ENCODE assay signal across 12 cellular contexts in genomic region chr20:63970714-63971431, GRCh38. TPM values are rescaled to one million over a fixed set of nuclear protein-coding genes. Genes with fewer than 3 reads are reported as not detected.
A peak's percentile ranks its signal among the peaks of the same experiment; 100 is the strongest.
DNase-seq lines count a peak whose midpoint lies in the region; ATAC-seq lines count a peak whose summit lies in the region.
"Had no signal": no experiment of that assay in that cellular context is flagged by ENCODE, and none has a peak within 500 bp of the region (broad histone marks: within the 10 kb centered on the region; RNA-seq: fewer than 3 reads in every experiment).

No MANE protein-coding gene starts in this region.

- no peaks in the 10 kb centered on the region for H3K9me3 Mint-ChIP-seq in activated T-helper 2 cell treated with anti-CD3 and anti-CD28 coated beads, Interferon-gamma antibody, Interleukin-2, Interleukin-4, amounts not matched to agents 10 μg/mL and 5 μg/mL and 100 μg/mL, durations not matched to agents 14 hours and 24 hours and 36 hours
- peaks cover 0 to 5% (median 0%) of the 10 kb centered on the region in 7 donors for H3K9me3 Mint-ChIP-seq in naive B cell

- H3K27ac ChIP-seq in BLaER1 = no peak overlapping the region
- H3K27ac ChIP-seq: colonic mucosa had no signal

- H3K27me3 ChIP-seq in BLaER1 (no peaks in the 10 kb centered on the region), H7 (ENCODE audit: control insufficient read depth, insufficient read depth, low read length) (peaks cover 5% of the 10 kb centered on the region)

- peaks cover 15% of the 10 kb centered on the region for H3K4me1 Mint-ChIP-seq in activated T-helper 2 cell treated with anti-CD3 and anti-CD28 coated beads, Interferon-gamma antibody, Interleukin-2, Interleukin-4, amounts not matched to agents 10 μg/mL and 5 μg/mL and 100 μg/mL, durations not matched to agents 14 hours and 24 hours and 36 hours (ENCODE audit: low read depth)
- H3K4me1 Mint-ChIP-seq in naive B cell = peaks cover 23 to 31% (median 25%) of the 10 kb centered on the region in 3 donors

- H3K4me3 Mint-ChIP-seq in activated T-helper 2 cell treated with anti-CD3 and anti-CD28 coated beads, Interferon-gamma antibody, Interleukin-2, Interleukin-4, amounts not matched to agents 10 μg/mL and 5 μg/mL and 100 μg/mL, durations not matched to agents 14 hours and 24 hours and 36 hours (ENCODE audit: low read depth) = peak overlapping the region; percentile 77
- H3K4me3 Mint-ChIP-seq in naive B cell = peak overlapping the region; percentile 70 to 89 (median 82)

- H3K4me2 ChIP-seq in BLaER1 = peak overlapping the region; percentile 97

- peaks cover 35% of the 10 kb centered on the region for H3K4me1 ChIP-seq in BLaER1

- H4K20me1 ChIP-seq in BLaER1 = no peaks in the 10 kb centered on the region

- no peak overlapping the region for H3K9ac ChIP-seq in BLaER1

- peaks cover 24% of the 10 kb centered on the region for H3K9me3 ChIP-seq in BLaER1
- H3K9me3 ChIP-seq: colonic mucosa had no signal

- peaks cover 43% of the 10 kb centered on the region for H3K36me3 ChIP-seq in BLaER1
- H3K36me3 ChIP-seq in H7 (replicated peaks; ENCODE audit: control insufficient read depth, insufficient read depth, low read length) = peaks cover 13% of the 10 kb centered on the region
- H3K36me3 ChIP-seq: colonic mucosa had no signal

- H3K4me3 ChIP-seq in BLaER1 (no peak overlapping the region), H7 (ENCODE audit: insufficient read depth, low read depth, low read length) (peak overlapping the region; percentile 68; the same call in 1 of the 2 replicates)

- H3K36me3 Mint-ChIP-seq in activated T-helper 2 cell treated with anti-CD3 and anti-CD28 coated beads, Interferon-gamma antibody, Interleukin-2, Interleukin-4, amounts not matched to agents 10 μg/mL and 5 μg/mL and 100 μg/mL, durations not matched to agents 14 hours and 24 hours and 36 hours (ENCODE audit: low read depth) = peaks cover 43% of the 10 kb centered on the region
- H3K36me3 Mint-ChIP-seq in naive B cell = peaks cover 0 to 9% of the 10 kb centered on the region in 2 donors

- ATAC-seq in naive B cell (ENCODE audit: low read depth in 2 of 2) (no peak), HG02610 (IDR thresholded peaks at IDR 0.05; ENCODE audit: unreplicated experiment) (no peak), HG03039 (IDR thresholded peaks at IDR 0.05; ENCODE audit: unreplicated experiment) (no peak)
- ATAC-seq: HCT116 had no signal

- DNase-seq in H7 (no peak), naive B cell (no peak), NOMO-1 (lab: John Stamatoyannopoulos, UW; ENCODE audit: unreplicated experiment in 2 of 2) (no peak), NCI-H1105 treated with DMSO at 0.1 percent for 48 hours (lab: John Stamatoyannopoulos, UW) (no peak)
- no peak for DNase-seq in activated T-helper 2 cell treated with anti-CD3 and anti-CD28 coated beads, Interferon-gamma antibody, Interleukin-2, Interleukin-4, amounts not matched to agents 10 μg/mL and 5 μg/mL and 100 μg/mL, durations not matched to agents 14 hours and 24 hours and 36 hours (ENCODE audit: low spot score)
- DNase-seq: colonic mucosa, Kasumi-1, NCI-H2107 had no signal

- peak overlapping the region; percentile 38 for H3K27ac Mint-ChIP-seq in activated T-helper 2 cell treated with anti-CD3 and anti-CD28 coated beads, Interferon-gamma antibody, Interleukin-2, Interleukin-4, amounts not matched to agents 10 μg/mL and 5 μg/mL and 100 μg/mL, durations not matched to agents 14 hours and 24 hours and 36 hours
- peak overlapping the region in 1 of 6 donors; percentile 12 for H3K27ac Mint-ChIP-seq in naive B cell

- H3K27me3 Mint-ChIP-seq in activated T-helper 2 cell treated with anti-CD3 and anti-CD28 coated beads, Interferon-gamma antibody, Interleukin-2, Interleukin-4, amounts not matched to agents 10 μg/mL and 5 μg/mL and 100 μg/mL, durations not matched to agents 14 hours and 24 hours and 36 hours (ENCODE audit: low read depth) = no peaks in the 10 kb centered on the region
- no peaks in the 10 kb centered on the region for H3K27me3 Mint-ChIP-seq in naive B cell

- intact Hi-C loops in activated T-helper 2 cell treated with anti-CD3 and anti-CD28 coated beads, Interferon-gamma antibody, Interleukin-2, Interleukin-4, amounts not matched to agents 10 μg/mL and 5 μg/mL and 100 μg/mL, durations not matched to agents 14 hours and 24 hours and 36 hours (cut with micrococcal nuclease) = loop anchor here (10.0 kb wide), 2 partner anchors 106 to 266 kb away; partner anchors contain the start of genes ABHD16B, ARFRP1, TPD52L2 and ZGPAT

RNA-seq across cellular contexts. Expression of gene ZNF512B, which starts 1.1 kb away (rescaled TPM):
- 13.3 and 15.5 TPM in 2 replicates for total RNA-seq in H7 (2014; rRNA removed; shearing (Covaris generic))
- 26.2 and 27.0 TPM in 2 replicates for total RNA-seq in activated T-helper 2 cell treated with anti-CD3 and anti-CD28 coated beads, Interferon-gamma antibody, Interleukin-2, Interleukin-4, amounts not matched to agents 10 μg/mL and 5 μg/mL and 100 μg/mL, durations not matched to agents 14 hours and 24 hours and 36 hours
- under 1 TPM in 5 of 6 donors, not detected in 1; 0.16 to 0.69 (median 0.60) TPM for polyA plus RNA-seq in naive B cell (ENCODE audit: low read depth in 6 of 6)

RNA-seq across cellular contexts. Expression of gene SAMD10, which starts 8.6 kb away (rescaled TPM):
- total RNA-seq in H7 (2014; rRNA removed; shearing (Covaris generic)) = 3.8 and 5.7 TPM in 2 replicates
- 23.4 and 25.3 TPM in 2 replicates for total RNA-seq in activated T-helper 2 cell treated with anti-CD3 and anti-CD28 coated beads, Interferon-gamma antibody, Interleukin-2, Interleukin-4, amounts not matched to agents 10 μg/mL and 5 μg/mL and 100 μg/mL, durations not matched to agents 14 hours and 24 hours and 36 hours
- 1 to 10 TPM; 2.0 to 7.1 (median 5.8) TPM for polyA plus RNA-seq in naive B cell (ENCODE audit: low read depth in 6 of 6)

RNA-seq across cellular contexts. Expression of gene PRPF6, which starts 10.1 kb away (rescaled TPM):
- 70.8 and 75.3 TPM in 2 replicates for total RNA-seq in H7 (2014; rRNA removed; shearing (Covaris generic))
- 68.9 and 70.3 TPM in 2 replicates for total RNA-seq in activated T-helper 2 cell treated with anti-CD3 and anti-CD28 coated beads, Interferon-gamma antibody, Interleukin-2, Interleukin-4, amounts not matched to agents 10 μg/mL and 5 μg/mL and 100 μg/mL, durations not matched to agents 14 hours and 24 hours and 36 hours
- 10 to 100 TPM; 46.4 to 83.8 (median 66.9) TPM for polyA plus RNA-seq in naive B cell (ENCODE audit: low read depth in 6 of 6)

RNA-seq across cellular contexts. Expression of gene UCKL1, which starts 14.7 kb away (rescaled TPM):
- total RNA-seq in H7 (2014; rRNA removed; shearing (Covaris generic)) = 21.8 and 26.6 TPM in 2 replicates
- 48.7 and 51.2 TPM in 2 replicates for total RNA-seq in activated T-helper 2 cell treated with anti-CD3 and anti-CD28 coated beads, Interferon-gamma antibody, Interleukin-2, Interleukin-4, amounts not matched to agents 10 μg/mL and 5 μg/mL and 100 μg/mL, durations not matched to agents 14 hours and 24 hours and 36 hours
- polyA plus RNA-seq in naive B cell (ENCODE audit: low read depth in 6 of 6) = 10 to 100 TPM; 11.3 to 62.0 (median 31.7) TPM
